Comparison of ENCODE assay signal across 8 cellular contexts in the genomic region with DNA sequence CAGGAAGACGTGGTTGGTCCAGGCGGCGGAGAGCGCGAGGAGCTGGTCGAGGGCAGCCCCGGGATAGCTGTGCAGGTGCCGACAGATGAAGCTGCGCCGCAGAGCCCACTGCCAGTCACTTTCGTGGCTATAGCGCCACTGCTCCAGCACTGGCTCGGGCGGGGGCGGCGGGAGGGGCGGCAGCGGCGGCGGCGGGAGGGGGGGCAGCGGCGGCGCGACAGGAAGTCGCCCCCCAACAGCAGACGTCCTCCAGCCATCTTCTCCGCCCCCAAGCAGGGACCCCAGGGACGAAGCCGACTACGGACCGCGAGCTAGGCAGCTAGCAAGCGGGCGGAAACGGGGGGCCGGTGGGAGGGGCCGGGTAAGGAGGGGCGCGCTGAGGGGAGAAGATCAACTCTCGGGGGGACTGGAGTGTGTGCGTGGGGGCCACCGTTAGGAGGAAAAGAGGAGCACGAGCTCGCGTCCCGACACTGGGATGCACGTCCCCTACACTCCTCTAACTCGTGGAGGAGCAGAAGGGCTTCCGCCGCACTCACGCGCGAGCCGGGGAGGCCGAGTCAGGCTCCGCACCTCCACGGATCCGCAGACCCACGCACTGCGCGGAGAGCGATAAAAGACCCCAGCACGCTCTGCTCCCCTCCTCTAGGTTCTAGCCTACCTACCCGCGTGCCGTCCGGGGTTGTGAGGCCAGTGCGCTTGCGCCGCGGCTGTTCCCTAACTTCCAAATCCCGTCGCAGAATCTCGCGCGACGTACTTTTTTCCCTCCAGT. TPM values are rescaled to one million over a fixed set of nuclear protein-coding genes. Genes with fewer than 3 reads are reported as not detected.
DNase-seq lines count a peak whose midpoint lies in the region; ATAC-seq and TF ChIP-seq lines count a peak whose summit lies in the region.

A gene (minus strand): TSS at position 686 of the 769 bp plus-strand sequence.

- H3K9me3 ChIP-seq in HUES64 (ENCODE audit: insufficient read depth, low read depth, low read length) (no peaks in the 10 kb centered on the region), Panc1 (ENCODE audit: control insufficient read depth, insufficient read depth, low read depth, low read length) (no peaks in the 10 kb centered on the region), stomach smooth muscle (ENCODE audit: control insufficient read depth in 2 of 2, low read length in 2 of 2) (no peaks in the 10 kb centered on the region)

- peak within 1 kb of the TSS; percentile 96 for H3K27ac Mint-ChIP-seq in activated T-helper 2 cell treated with anti-CD3 and anti-CD28 coated beads, Interferon-gamma antibody, Interleukin-2, Interleukin-4, amounts not matched to agents 10 μg/mL and 5 μg/mL and 100 μg/mL, durations not matched to agents 14 hours and 24 hours and 36 hours
- peak within 1 kb of the TSS; percentile 95 for H3K27ac Mint-ChIP-seq in neural crest cell (ENCODE audit: unreplicated experiment)

- CTCF ChIA-PET in Panc1 (lab: Charles Lee), result interaction anchor here (0.5 to 0.7 kb wide), 2 partner anchors 179 to 1622 kb away, joined by 3 to 4 read pairs; no protein-coding TSS in a partner anchor

- in situ Hi-C loops in Panc1 (cut with HindIII; ENCODE audit: low pct_unique_long_range_greater_than_20kb, low sequenced_read_pairs), result no loop called here

- H3K27me3 ChIP-seq in HUES64 (ENCODE audit: insufficient read depth, low read length), result peaks cover 27% of the 10 kb centered on the region
- no peaks in the 10 kb centered on the region for H3K27me3 ChIP-seq in Panc1 (ENCODE audit: control insufficient read depth, insufficient read depth, low read length)
- H3K27me3 ChIP-seq in stomach smooth muscle (ENCODE audit: control insufficient read depth in 1 of 2, insufficient read depth in 2 of 2, low read length in 2 of 2), result no peaks in the 10 kb centered on the region

- H3K4me1 ChIP-seq in HUES64 (ENCODE audit: insufficient read depth, low read length) (no peaks in the 10 kb centered on the region), Panc1 (ENCODE audit: control insufficient read depth, insufficient read depth, low read length) (peaks cover 4% of the 10 kb centered on the region), stomach smooth muscle (ENCODE audit: control insufficient read depth, insufficient read depth, low read length) (no peaks in the 10 kb centered on the region)

- H3K4me3 Mint-ChIP-seq in activated T-helper 2 cell treated with anti-CD3 and anti-CD28 coated beads, Interferon-gamma antibody, Interleukin-2, Interleukin-4, amounts not matched to agents 10 μg/mL and 5 μg/mL and 100 μg/mL, durations not matched to agents 14 hours and 24 hours and 36 hours (ENCODE audit: low read depth), result peak within 1 kb of the TSS; percentile 97
- peak within 1 kb of the TSS; percentile 98 for H3K4me3 Mint-ChIP-seq in neural crest cell

- no peaks in the 10 kb centered on the region for H3K9me3 Mint-ChIP-seq in activated T-helper 2 cell treated with anti-CD3 and anti-CD28 coated beads, Interferon-gamma antibody, Interleukin-2, Interleukin-4, amounts not matched to agents 10 μg/mL and 5 μg/mL and 100 μg/mL, durations not matched to agents 14 hours and 24 hours and 36 hours
- H3K9me3 Mint-ChIP-seq in neural crest cell, result no peaks in the 10 kb centered on the region

- peaks cover 20% of the 10 kb centered on the region for H3K4me1 Mint-ChIP-seq in activated T-helper 2 cell treated with anti-CD3 and anti-CD28 coated beads, Interferon-gamma antibody, Interleukin-2, Interleukin-4, amounts not matched to agents 10 μg/mL and 5 μg/mL and 100 μg/mL, durations not matched to agents 14 hours and 24 hours and 36 hours (ENCODE audit: low read depth)
- H3K4me1 Mint-ChIP-seq in neural crest cell, result peaks cover 19% of the 10 kb centered on the region

- H3K36me3 Mint-ChIP-seq in activated T-helper 2 cell treated with anti-CD3 and anti-CD28 coated beads, Interferon-gamma antibody, Interleukin-2, Interleukin-4, amounts not matched to agents 10 μg/mL and 5 μg/mL and 100 μg/mL, durations not matched to agents 14 hours and 24 hours and 36 hours (ENCODE audit: low read depth), result peaks cover 20% of the 10 kb centered on the region
- peaks cover 3% of the 10 kb centered on the region for H3K36me3 Mint-ChIP-seq in neural crest cell (ENCODE audit: low read depth)

- peak; percentile 30 for ATAC-seq in GM21515 (IDR thresholded peaks at IDR 0.05; ENCODE audit: unreplicated experiment)
- peak; percentile 93 for ATAC-seq in Panc1

- H3K27me3 Mint-ChIP-seq in activated T-helper 2 cell treated with anti-CD3 and anti-CD28 coated beads, Interferon-gamma antibody, Interleukin-2, Interleukin-4, amounts not matched to agents 10 μg/mL and 5 μg/mL and 100 μg/mL, durations not matched to agents 14 hours and 24 hours and 36 hours (ENCODE audit: low read depth), result no peaks in the 10 kb centered on the region
- H3K27me3 Mint-ChIP-seq in neural crest cell (ENCODE audit: low read depth), result peaks cover 3% of the 10 kb centered on the region

- H3K4me3 ChIP-seq in HUES64 (ENCODE audit: low read length) (peak within 1 kb of the TSS; percentile 96), Panc1 (ENCODE audit: low read depth in 2 of 2, low read length in 2 of 2) (peak within 1 kb of the TSS; percentile 73 to 86), fibroblast of the aortic adventitia (ENCODE audit: low read depth, low read length) (peak within 1 kb of the TSS; percentile 89), stomach smooth muscle (ENCODE audit: low read length in 2 of 2) (peak within 1 kb of the TSS; percentile 76 to 88)

- TF ChIP-seq CTCF in Panc1 (IDR thresholded peaks at IDR 0.05), result no peak
- no peak for TF ChIP-seq CTCF in fibroblast of the aortic adventitia (IDR thresholded peaks at IDR 0.05; ENCODE audit: insufficient read depth, low read length)
- TF ChIP-seq CTCF in neural crest cell (conservative IDR thresholded peaks at IDR 0.05), result no peak

- POLR2A ChIA-PET in Panc1 (lab: Charles Lee), result interaction anchor here (0.6 to 0.7 kb wide), 3 partner anchors 10 to 87 kb away, joined by 3 to 16 read pairs (median 3); a partner anchor contains a TSS

- H3K9ac ChIP-seq in HUES64 (ENCODE audit: low read depth, low read length) (peak within 1 kb of the TSS; percentile 95), stomach smooth muscle (ENCODE audit: low read length in 2 of 2) (peak within 1 kb of the TSS; percentile 86 to 90)

- H3K27ac ChIP-seq in HUES64 (ENCODE audit: low read depth, low read length) (peak within 1 kb of the TSS; percentile 65; the same call in 1 of the 2 replicates), Panc1 (ENCODE audit: low read length) (peak within 1 kb of the TSS; percentile 85), stomach smooth muscle (ENCODE audit: low read length) (peak within 1 kb of the TSS; percentile 92)

- DNase-seq in D341Med (ENCODE audit: low spot score), result peak; percentile 85
- DNase-seq in Panc1 (ENCODE audit: low read depth, low spot score), result no peak
- peak; percentile 86 for DNase-seq in activated T-helper 2 cell treated with anti-CD3 and anti-CD28 coated beads, Interferon-gamma antibody, Interleukin-2, Interleukin-4, amounts not matched to agents 10 μg/mL and 5 μg/mL and 100 μg/mL, durations not matched to agents 14 hours and 24 hours and 36 hours (ENCODE audit: low spot score)
- DNase-seq in fibroblast of the aortic adventitia (ENCODE audit: low read depth), result no peak
- peak; percentile 76 for DNase-seq in neural crest cell (ENCODE audit: low read depth, low spot score)

- intact Hi-C loops in Panc1 (cut with micrococcal nuclease; ENCODE audit: unreplicated experiment), result no loop called here
- intact Hi-C loops in activated T-helper 2 cell treated with anti-CD3 and anti-CD28 coated beads, Interferon-gamma antibody, Interleukin-2, Interleukin-4, amounts not matched to agents 10 μg/mL and 5 μg/mL and 100 μg/mL, durations not matched to agents 14 hours and 24 hours and 36 hours (cut with micrococcal nuclease), result loop anchor here (2.0 to 10.0 kb wide), 6 partner anchors 41 to 185 kb away; a partner anchor contains a TSS

- WGBS in HUES64, result under 1% methylated on average over 78 of the region's 78 CpGs

- H3K36me3 ChIP-seq in HUES64 (ENCODE audit: insufficient read depth, low read length), result no peaks in the 10 kb centered on the region; the same call in 1 of the 2 replicates
- H3K36me3 ChIP-seq in Panc1 (ENCODE audit: control insufficient read depth, insufficient read depth, low read length), result no peaks in the 10 kb centered on the region; the same call in none of the 2 replicates
- H3K36me3 ChIP-seq in stomach smooth muscle (ENCODE audit: control insufficient read depth in 2 of 2, insufficient read depth in 2 of 2, low read length in 2 of 2), result no peaks in the 10 kb centered on the region

- no TSS peak for BruUV-seq in Panc1 (replicated peaks; lab: Mats Ljungman, UMichigan)

RNA-seq across cellular contexts. Expression of the gene that starts here (rescaled TPM):
- 12.6 TPM for polyA plus RNA-seq in HUES64 (2013, experiment 1 of 2)
- 12.7 TPM for polyA plus RNA-seq in HUES64 (2013, experiment 2 of 2)
- 25.5 TPM for total RNA-seq in Panc1 (2021; ENCODE audit: unreplicated experiment)
- 13.8 TPM for polyA plus RNA-seq in Panc1 (2012; ENCODE audit: insufficient read length)
- total RNA-seq in activated T-helper 2 cell treated with anti-CD3 and anti-CD28 coated beads, Interferon-gamma antibody, Interleukin-2, Interleukin-4, amounts not matched to agents 10 μg/mL and 5 μg/mL and 100 μg/mL, durations not matched to agents 14 hours and 24 hours and 36 hours, result 25.1 and 25.9 TPM in 2 replicates
- 5.2 and 6.2 TPM in 2 replicates for total RNA-seq in fibroblast of the aortic adventitia (ENCODE audit: low replicate concordance)
- 13.6 and 13.9 TPM in 2 replicates for total RNA-seq in neural crest cell

Comparison
In these comparisons a context has a peak if more than half of its experiments do, and no peak if none do; other contexts are left out.
1. DNase-seq: peak in D341Med (single experiment), activated T-helper 2 cell treated with anti-CD3 and anti-CD28 coated beads, Interferon-gamma antibody, Interleukin-2, Interleukin-4, amounts not matched to agents 10 μg/mL and 5 μg/mL and 100 μg/mL, durations not matched to agents 14 hours and 24 hours and 36 hours (single experiment) and neural crest cell (single experiment); none in Panc1 (single experiment) and fibroblast of the aortic adventitia (single experiment).
2. Peak in every context shown above with its lines, with median percentiles within 50 percentile points of each other: H3K27ac ChIP-seq and H3K4me3 ChIP-seq.